8 cellular contexts compared by ENCODE assay signal in genomic region chr19:48351341-48351752, GRCh38. TPM values are rescaled to one million over a fixed set of nuclear protein-coding genes. Genes with fewer than 3 reads are reported as not detected.
DNase-seq lines count a peak whose midpoint lies in the region; ATAC-seq and TF ChIP-seq lines count a peak whose summit lies in the region.

No MANE protein-coding gene starts in this region.

- DNase-seq in AG04449 (ENCODE audit: low read depth, low spot score) (no peak), GM19238 (ENCODE audit: insufficient read length, low spot score) (peak; percentile 78), NCI-H526 treated with DMSO at 0.1 percent for 48 hours (lab: John Stamatoyannopoulos, UW) (peak; percentile 84), epithelial cell of esophagus (ENCODE audit: low read depth) (peak; percentile 62)
- peak; percentile 58 to 62 for DNase-seq in activated CD8-positive, alpha-beta memory T cell treated with anti-CD3 and anti-CD28 coated beads for 4 hours (ENCODE audit: low read depth in 2 of 2)
- DNase-seq in naive thymus-derived CD8-positive, alpha-beta T cell: peak; percentile 58 to 86 (median 70)
- peak; percentile 74 to 78 for DNase-seq in stimulated activated naive CD8-positive, alpha-beta T cell treated with anti-CD3 and anti-CD28 coated beads, Interleukin-15, amount 100 ng/mL, for 72 hours

- peaks cover 0 to 11% (median 0%) of the 10 kb centered on the region in 3 donors for H3K36me3 Mint-ChIP-seq in naive thymus-derived CD8-positive, alpha-beta T cell

- no peaks in the 10 kb centered on the region for H3K27me3 Mint-ChIP-seq in naive thymus-derived CD8-positive, alpha-beta T cell
- H3K27me3 Mint-ChIP-seq in stimulated activated naive CD8-positive, alpha-beta T cell treated with anti-CD3 and anti-CD28 coated beads, Interleukin-15, amount 100 ng/mL, for 72 hours: no peaks in the 10 kb centered on the region

- H3K9me3 Mint-ChIP-seq in naive thymus-derived CD8-positive, alpha-beta T cell: no peaks in the 10 kb centered on the region
- H3K9me3 Mint-ChIP-seq in stimulated activated naive CD8-positive, alpha-beta T cell treated with anti-CD3 and anti-CD28 coated beads, Interleukin-15, amount 100 ng/mL, for 72 hours: no peaks in the 10 kb centered on the region

- ATAC-seq in naive thymus-derived CD8-positive, alpha-beta T cell: peak; percentile 86 to 88
- peak; percentile 95 for ATAC-seq in stimulated activated naive CD8-positive, alpha-beta T cell treated with anti-CD3 and anti-CD28 coated beads, Interleukin-15, amount 100 ng/mL, for 72 hours
- no peak for ATAC-seq in HG03095 (IDR thresholded peaks at IDR 0.05; ENCODE audit: unreplicated experiment)

- CTCF ChIA-PET in AG04449 (lab: Yijun Ruan, JAX): interaction anchor here (0.7 to 2.3 kb wide), 16 partner anchors 10 to 237 kb away, joined by 3 to 9 read pairs (median 4); partner anchors contain the start of genes GRIN2D, SYNGR4 and TMEM143

- no peak overlapping the region for H3K27ac Mint-ChIP-seq in naive thymus-derived CD8-positive, alpha-beta T cell
- peak overlapping the region in 1 of 2 donors; percentile 14 for H3K27ac Mint-ChIP-seq in stimulated activated naive CD8-positive, alpha-beta T cell treated with anti-CD3 and anti-CD28 coated beads, Interleukin-15, amount 100 ng/mL, for 72 hours

- no peak overlapping the region for H3K4me3 ChIP-seq in AG04449 (ENCODE audit: low read depth, low read length)
- no peak overlapping the region for H3K4me3 ChIP-seq in epithelial cell of esophagus (ENCODE audit: low read length)

- H3K4me3 Mint-ChIP-seq in naive thymus-derived CD8-positive, alpha-beta T cell: no peak overlapping the region
- no peak overlapping the region for H3K4me3 Mint-ChIP-seq in stimulated activated naive CD8-positive, alpha-beta T cell treated with anti-CD3 and anti-CD28 coated beads, Interleukin-15, amount 100 ng/mL, for 72 hours

- TF ChIP-seq CTCF in AG04449 (IDR thresholded peaks at IDR 0.05; ENCODE audit: insufficient read depth, low read length, missing control alignments) (peak; percentile 79), epithelial cell of esophagus (IDR thresholded peaks at IDR 0.05; ENCODE audit: insufficient read depth, low read depth, low read length, missing control alignments) (peak; percentile 75)

- peaks cover 3 to 11% (median 8%) of the 10 kb centered on the region in 4 donors for H3K4me1 Mint-ChIP-seq in naive thymus-derived CD8-positive, alpha-beta T cell
- H3K4me1 Mint-ChIP-seq in stimulated activated naive CD8-positive, alpha-beta T cell treated with anti-CD3 and anti-CD28 coated beads, Interleukin-15, amount 100 ng/mL, for 72 hours: peaks cover 16% of the 10 kb centered on the region

- POLR2A ChIA-PET in AG04449 (lab: Yijun Ruan, JAX): no interaction called here
- POLR2A ChIA-PET in naive thymus-derived CD8-positive, alpha-beta T cell (lab: Charles Lee): interaction anchor here (0.7 to 1.5 kb wide), 4 partner anchors 12 to 155 kb away, joined by 3 to 7 read pairs (median 4); partner anchors contain the start of genes SYNGR4 and TMEM143

RNA-seq across cellular contexts. Expression of gene TMEM143, which starts 12.4 kb away (rescaled TPM):
- total RNA-seq in naive thymus-derived CD8-positive, alpha-beta T cell: 10 to 100 TPM; 25.0 to 29.4 TPM
- polyA plus RNA-seq in naive thymus-derived CD8-positive, alpha-beta T cell: 10 to 100 TPM in 1 of 3 donors, 1 to 10 TPM in 2; 3.9 to 10.7 (median 4.9) TPM

RNA-seq across cellular contexts. Expression of gene SYNGR4, which starts 12.8 kb away (rescaled TPM):
- not detected for total RNA-seq in naive thymus-derived CD8-positive, alpha-beta T cell
- polyA plus RNA-seq in naive thymus-derived CD8-positive, alpha-beta T cell: not detected

RNA-seq across cellular contexts. Expression of gene EMP3, which starts 26.0 kb away (rescaled TPM):
- 100 to 1,000 TPM; 275 to 277 TPM for total RNA-seq in naive thymus-derived CD8-positive, alpha-beta T cell
- 100 to 1,000 TPM; 514 to 721 (median 617) TPM for polyA plus RNA-seq in naive thymus-derived CD8-positive, alpha-beta T cell

RNA-seq across cellular contexts. Expression of gene KDELR1, which starts 40.0 kb away (rescaled TPM):
- 10 to 100 TPM; 49.6 TPM for total RNA-seq in naive thymus-derived CD8-positive, alpha-beta T cell
- 10 to 100 TPM; 21.3 to 24.8 (median 22.5) TPM for polyA plus RNA-seq in naive thymus-derived CD8-positive, alpha-beta T cell

RNA-seq across cellular contexts. Expression of gene GRIN2D, which starts 42.1 kb away (rescaled TPM):
- under 1 TPM; 0.08 to 0.11 TPM for total RNA-seq in naive thymus-derived CD8-positive, alpha-beta T cell
- polyA plus RNA-seq in naive thymus-derived CD8-positive, alpha-beta T cell: not detected
